1 cellular context compared by ENCODE assay signal in the genomic region with DNA sequence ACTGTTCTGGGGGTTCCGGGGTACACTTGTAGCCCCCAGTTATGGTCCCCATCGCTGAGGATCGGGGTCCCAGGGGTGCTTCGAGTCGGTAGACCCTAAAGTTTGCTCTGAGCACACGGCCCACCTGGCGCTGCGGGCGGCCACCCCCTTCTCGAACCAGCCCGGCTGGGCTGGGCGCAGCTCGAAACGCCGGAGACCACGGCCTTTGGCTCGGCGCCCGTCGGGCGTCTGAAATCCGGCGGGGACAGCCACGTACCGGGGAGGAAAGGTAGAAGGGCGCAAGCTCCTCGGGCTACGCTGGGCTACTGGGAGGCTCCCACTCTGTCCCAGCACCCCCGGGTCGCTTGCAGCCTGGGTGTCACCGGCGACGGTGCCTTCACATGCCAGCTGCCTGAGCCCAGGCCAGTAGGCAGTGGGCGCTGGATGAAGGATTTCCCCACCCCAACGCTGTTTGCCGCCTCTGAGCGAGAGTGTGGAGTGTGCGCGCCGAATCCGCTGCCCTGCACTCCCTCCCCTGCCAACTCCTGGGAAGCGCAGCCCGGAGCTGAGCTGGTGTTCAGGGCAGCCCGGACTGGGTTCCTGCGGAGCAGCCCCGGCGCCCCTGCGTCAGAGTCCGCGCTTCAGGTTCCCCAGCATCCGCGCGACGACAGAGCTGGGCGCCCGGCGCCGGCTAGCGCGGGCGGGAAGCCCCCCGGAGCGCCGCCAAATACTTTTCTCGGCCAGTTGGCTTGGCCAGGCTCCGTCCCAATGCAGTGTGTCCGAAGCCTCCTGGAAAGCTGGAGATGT.
TF ChIP-seq lines count a peak whose summit lies in the region.

No MANE protein-coding gene starts in this region.

TF ChIP-seq in HepG2, 621 proteins besides CTCF, POLR2A, EP300 and RAD21 (continued from another document):
- TF ChIP-seq ZNF281 (CRISPR knock-in tag; IDR thresholded peaks at IDR 0.05; ENCODE audit: borderline replicate concordance) (no peak), ZNF605 (CRISPR knock-in tag; IDR thresholded peaks at IDR 0.05) (no peak), AGO1 (IDR thresholded peaks at IDR 0.05; ENCODE audit: low read depth, low read length, poor library complexity, severe bottlenecking) (no peak), MED8 (CRISPR knock-in tag; IDR thresholded peaks at IDR 0.05; ENCODE audit: insufficient replicate concordance) (no peak), SRSF1 (optimal IDR thresholded peaks at IDR 0.05; ENCODE audit: low read depth, low read length) (no peak), GFI1 (CRISPR knock-in tag; IDR thresholded peaks at IDR 0.05; ENCODE audit: borderline replicate concordance) (no peak), ONECUT2 (CRISPR knock-in tag; IDR thresholded peaks at IDR 0.05) (no peak), NFAT5 (CRISPR knock-in tag; IDR thresholded peaks at IDR 0.05) (no peak), ZNF441 (CRISPR knock-in tag; IDR thresholded peaks at IDR 0.05; ENCODE audit: borderline replicate concordance) (no peak), KDM1A (CRISPR knock-in tag; IDR thresholded peaks at IDR 0.05) (no peak), ATRX (CRISPR knock-in tag; IDR thresholded peaks at IDR 0.05; ENCODE audit: borderline replicate concordance) (no peak)
- TF ChIP-seq, protein P1, sequence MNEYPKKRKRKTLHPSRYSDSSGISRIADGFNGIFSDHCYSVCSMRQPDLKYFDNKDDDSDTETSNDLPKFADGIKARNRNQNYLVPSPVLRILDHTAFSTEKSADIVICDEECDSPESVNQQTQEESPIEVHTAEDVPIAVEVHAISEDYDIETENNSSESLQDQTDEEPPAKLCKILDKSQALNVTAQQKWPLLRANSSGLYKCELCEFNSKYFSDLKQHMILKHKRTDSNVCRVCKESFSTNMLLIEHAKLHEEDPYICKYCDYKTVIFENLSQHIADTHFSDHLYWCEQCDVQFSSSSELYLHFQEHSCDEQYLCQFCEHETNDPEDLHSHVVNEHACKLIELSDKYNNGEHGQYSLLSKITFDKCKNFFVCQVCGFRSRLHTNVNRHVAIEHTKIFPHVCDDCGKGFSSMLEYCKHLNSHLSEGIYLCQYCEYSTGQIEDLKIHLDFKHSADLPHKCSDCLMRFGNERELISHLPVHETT (CRISPR knock-in tag; conservative IDR thresholded peaks at IDR 0.05) = no peak
